ENCODE assay signal across 2 cellular contexts in the genomic region with DNA sequence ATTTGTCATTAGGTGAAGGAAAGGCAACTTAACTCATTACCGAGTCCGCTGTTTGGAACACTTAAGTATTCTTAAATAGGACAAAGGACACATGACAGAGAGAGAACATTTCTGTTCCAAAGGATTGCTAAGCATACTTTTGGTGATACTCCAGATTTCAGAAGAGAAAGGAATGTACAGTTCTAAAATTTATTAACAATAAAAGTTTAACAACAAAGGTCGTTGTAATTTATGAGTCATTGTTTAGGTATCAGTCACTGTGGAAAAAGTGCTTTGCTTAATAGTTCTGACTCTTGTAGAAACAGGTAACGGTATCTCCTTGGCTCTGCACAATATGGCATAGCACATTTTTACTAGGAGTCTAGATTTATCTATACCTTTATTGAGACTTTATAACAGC.
A peak's percentile ranks its signal among the peaks of the same experiment; 100 is the strongest.
TF ChIP-seq lines count a peak whose summit lies in the region.

No MANE protein-coding gene starts in this region.

TF ChIP-seq in endothelial cell of umbilical vein, 7 proteins besides CTCF, POLR2A, EP300 and RAD21:
- no peak for TF ChIP-seq POLR2AphosphoS5 (IDR thresholded peaks at IDR 0.05; ENCODE audit: insufficient read depth, low read depth, low read length)
- TF ChIP-seq JUN (IDR thresholded peaks at IDR 0.05; ENCODE audit: borderline replicate concordance, insufficient read depth, insufficient read length, low read depth) = peak; percentile 26

TF ChIP-seq in WTC11, 78 proteins besides CTCF, POLR2A, EP300 and RAD21:
- TF ChIP-seq EMX1 (CRISPR knock-in tag; IDR thresholded peaks at IDR 0.05) = no peak
- TF ChIP-seq, protein P1, sequence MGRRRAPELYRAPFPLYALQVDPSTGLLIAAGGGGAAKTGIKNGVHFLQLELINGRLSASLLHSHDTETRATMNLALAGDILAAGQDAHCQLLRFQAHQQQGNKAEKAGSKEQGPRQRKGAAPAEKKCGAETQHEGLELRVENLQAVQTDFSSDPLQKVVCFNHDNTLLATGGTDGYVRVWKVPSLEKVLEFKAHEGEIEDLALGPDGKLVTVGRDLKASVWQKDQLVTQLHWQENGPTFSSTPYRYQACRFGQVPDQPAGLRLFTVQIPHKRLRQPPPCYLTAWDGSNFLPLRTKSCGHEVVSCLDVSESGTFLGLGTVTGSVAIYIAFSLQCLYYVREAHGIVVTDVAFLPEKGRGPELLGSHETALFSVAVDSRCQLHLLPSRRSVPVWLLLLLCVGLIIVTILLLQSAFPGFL (CRISPR knock-in tag; IDR thresholded peaks at IDR 0.05; ENCODE audit: borderline replicate concordance) = no peak
- no peak for TF ChIP-seq ATF1 (CRISPR knock-in tag; IDR thresholded peaks at IDR 0.05)
- TF ChIP-seq, protein P2, sequence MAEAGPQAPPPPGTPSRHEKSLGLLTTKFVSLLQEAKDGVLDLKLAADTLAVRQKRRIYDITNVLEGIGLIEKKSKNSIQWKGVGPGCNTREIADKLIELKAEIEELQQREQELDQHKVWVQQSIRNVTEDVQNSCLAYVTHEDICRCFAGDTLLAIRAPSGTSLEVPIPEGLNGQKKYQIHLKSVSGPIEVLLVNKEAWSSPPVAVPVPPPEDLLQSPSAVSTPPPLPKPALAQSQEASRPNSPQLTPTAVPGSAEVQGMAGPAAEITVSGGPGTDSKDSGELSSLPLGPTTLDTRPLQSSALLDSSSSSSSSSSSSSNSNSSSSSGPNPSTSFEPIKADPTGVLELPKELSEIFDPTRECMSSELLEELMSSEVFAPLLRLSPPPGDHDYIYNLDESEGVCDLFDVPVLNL (CRISPR knock-in tag; IDR thresholded peaks at IDR 0.05; ENCODE audit: borderline replicate concordance, low read depth) = no peak
- no peak for TF ChIP-seq TP53 (CRISPR knock-in tag; IDR thresholded peaks at IDR 0.05)
- TF ChIP-seq, protein P3, sequence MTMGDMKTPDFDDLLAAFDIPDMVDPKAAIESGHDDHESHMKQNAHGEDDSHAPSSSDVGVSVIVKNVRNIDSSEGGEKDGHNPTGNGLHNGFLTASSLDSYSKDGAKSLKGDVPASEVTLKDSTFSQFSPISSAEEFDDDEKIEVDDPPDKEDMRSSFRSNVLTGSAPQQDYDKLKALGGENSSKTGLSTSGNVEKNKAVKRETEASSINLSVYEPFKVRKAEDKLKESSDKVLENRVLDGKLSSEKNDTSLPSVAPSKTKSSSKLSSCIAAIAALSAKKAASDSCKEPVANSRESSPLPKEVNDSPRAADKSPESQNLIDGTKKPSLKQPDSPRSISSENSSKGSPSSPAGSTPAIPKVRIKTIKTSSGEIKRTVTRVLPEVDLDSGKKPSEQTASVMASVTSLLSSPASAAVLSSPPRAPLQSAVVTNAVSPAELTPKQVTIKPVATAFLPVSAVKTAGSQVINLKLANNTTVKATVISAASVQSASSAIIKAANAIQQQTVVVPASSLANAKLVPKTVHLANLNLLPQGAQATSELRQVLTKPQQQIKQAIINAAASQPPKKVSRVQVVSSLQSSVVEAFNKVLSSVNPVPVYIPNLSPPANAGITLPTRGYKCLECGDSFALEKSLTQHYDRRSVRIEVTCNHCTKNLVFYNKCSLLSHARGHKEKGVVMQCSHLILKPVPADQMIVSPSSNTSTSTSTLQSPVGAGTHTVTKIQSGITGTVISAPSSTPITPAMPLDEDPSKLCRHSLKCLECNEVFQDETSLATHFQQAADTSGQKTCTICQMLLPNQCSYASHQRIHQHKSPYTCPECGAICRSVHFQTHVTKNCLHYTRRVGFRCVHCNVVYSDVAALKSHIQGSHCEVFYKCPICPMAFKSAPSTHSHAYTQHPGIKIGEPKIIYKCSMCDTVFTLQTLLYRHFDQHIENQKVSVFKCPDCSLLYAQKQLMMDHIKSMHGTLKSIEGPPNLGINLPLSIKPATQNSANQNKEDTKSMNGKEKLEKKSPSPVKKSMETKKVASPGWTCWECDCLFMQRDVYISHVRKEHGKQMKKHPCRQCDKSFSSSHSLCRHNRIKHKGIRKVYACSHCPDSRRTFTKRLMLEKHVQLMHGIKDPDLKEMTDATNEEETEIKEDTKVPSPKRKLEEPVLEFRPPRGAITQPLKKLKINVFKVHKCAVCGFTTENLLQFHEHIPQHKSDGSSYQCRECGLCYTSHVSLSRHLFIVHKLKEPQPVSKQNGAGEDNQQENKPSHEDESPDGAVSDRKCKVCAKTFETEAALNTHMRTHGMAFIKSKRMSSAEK (CRISPR knock-in tag; IDR thresholded peaks at IDR 0.05; ENCODE audit: borderline replicate concordance) = no peak
- TF ChIP-seq, protein P4, sequence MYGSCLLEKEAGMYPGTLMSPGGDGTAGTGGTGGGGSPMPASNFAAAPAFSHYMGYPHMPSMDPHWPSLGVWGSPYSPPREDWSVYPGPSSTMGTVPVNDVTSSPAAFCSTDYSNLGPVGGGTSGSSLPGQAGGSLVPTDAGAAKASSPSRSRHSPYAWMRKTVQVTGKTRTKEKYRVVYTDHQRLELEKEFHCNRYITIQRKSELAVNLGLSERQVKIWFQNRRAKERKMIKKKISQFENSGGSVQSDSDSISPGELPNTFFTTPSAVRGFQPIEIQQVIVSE (CRISPR knock-in tag; IDR thresholded peaks at IDR 0.05; ENCODE audit: borderline replicate concordance) = no peak
- no peak for TF ChIP-seq GRHL2 (CRISPR knock-in tag; IDR thresholded peaks at IDR 0.05; ENCODE audit: insufficient replicate concordance, severe bottlenecking)
- TF ChIP-seq, protein P5, sequence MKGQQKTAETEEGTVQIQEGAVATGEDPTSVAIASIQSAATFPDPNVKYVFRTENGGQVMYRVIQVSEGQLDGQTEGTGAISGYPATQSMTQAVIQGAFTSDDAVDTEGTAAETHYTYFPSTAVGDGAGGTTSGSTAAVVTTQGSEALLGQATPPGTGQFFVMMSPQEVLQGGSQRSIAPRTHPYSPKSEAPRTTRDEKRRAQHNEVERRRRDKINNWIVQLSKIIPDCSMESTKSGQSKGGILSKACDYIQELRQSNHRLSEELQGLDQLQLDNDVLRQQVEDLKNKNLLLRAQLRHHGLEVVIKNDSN (CRISPR knock-in tag; IDR thresholded peaks at IDR 0.05) = no peak
- no peak for TF ChIP-seq IRF2 (CRISPR knock-in tag; IDR thresholded peaks at IDR 0.05; ENCODE audit: borderline replicate concordance, low read depth)
- TF ChIP-seq ESRRA (CRISPR knock-in tag; IDR thresholded peaks at IDR 0.05; ENCODE audit: borderline replicate concordance) = no peak
- no peak for TF ChIP-seq OVOL2 (CRISPR knock-in tag; IDR thresholded peaks at IDR 0.05; ENCODE audit: borderline replicate concordance)
- TF ChIP-seq ZNF671 (CRISPR knock-in tag; IDR thresholded peaks at IDR 0.05) = no peak
- TF ChIP-seq, protein P6, sequence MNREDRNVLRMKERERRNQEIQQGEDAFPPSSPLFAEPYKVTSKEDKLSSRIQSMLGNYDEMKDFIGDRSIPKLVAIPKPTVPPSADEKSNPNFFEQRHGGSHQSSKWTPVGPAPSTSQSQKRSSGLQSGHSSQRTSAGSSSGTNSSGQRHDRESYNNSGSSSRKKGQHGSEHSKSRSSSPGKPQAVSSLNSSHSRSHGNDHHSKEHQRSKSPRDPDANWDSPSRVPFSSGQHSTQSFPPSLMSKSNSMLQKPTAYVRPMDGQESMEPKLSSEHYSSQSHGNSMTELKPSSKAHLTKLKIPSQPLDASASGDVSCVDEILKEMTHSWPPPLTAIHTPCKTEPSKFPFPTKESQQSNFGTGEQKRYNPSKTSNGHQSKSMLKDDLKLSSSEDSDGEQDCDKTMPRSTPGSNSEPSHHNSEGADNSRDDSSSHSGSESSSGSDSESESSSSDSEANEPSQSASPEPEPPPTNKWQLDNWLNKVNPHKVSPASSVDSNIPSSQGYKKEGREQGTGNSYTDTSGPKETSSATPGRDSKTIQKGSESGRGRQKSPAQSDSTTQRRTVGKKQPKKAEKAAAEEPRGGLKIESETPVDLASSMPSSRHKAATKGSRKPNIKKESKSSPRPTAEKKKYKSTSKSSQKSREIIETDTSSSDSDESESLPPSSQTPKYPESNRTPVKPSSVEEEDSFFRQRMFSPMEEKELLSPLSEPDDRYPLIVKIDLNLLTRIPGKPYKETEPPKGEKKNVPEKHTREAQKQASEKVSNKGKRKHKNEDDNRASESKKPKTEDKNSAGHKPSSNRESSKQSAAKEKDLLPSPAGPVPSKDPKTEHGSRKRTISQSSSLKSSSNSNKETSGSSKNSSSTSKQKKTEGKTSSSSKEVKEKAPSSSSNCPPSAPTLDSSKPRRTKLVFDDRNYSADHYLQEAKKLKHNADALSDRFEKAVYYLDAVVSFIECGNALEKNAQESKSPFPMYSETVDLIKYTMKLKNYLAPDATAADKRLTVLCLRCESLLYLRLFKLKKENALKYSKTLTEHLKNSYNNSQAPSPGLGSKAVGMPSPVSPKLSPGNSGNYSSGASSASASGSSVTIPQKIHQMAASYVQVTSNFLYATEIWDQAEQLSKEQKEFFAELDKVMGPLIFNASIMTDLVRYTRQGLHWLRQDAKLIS (CRISPR knock-in tag; IDR thresholded peaks at IDR 0.05; ENCODE audit: borderline replicate concordance) = no peak
- TF ChIP-seq MXD4 (CRISPR knock-in tag; IDR thresholded peaks at IDR 0.05; ENCODE audit: borderline replicate concordance) = no peak
- TF ChIP-seq HMGA2 (CRISPR knock-in tag; IDR thresholded peaks at IDR 0.05) = no peak
- TF ChIP-seq, protein P7, sequence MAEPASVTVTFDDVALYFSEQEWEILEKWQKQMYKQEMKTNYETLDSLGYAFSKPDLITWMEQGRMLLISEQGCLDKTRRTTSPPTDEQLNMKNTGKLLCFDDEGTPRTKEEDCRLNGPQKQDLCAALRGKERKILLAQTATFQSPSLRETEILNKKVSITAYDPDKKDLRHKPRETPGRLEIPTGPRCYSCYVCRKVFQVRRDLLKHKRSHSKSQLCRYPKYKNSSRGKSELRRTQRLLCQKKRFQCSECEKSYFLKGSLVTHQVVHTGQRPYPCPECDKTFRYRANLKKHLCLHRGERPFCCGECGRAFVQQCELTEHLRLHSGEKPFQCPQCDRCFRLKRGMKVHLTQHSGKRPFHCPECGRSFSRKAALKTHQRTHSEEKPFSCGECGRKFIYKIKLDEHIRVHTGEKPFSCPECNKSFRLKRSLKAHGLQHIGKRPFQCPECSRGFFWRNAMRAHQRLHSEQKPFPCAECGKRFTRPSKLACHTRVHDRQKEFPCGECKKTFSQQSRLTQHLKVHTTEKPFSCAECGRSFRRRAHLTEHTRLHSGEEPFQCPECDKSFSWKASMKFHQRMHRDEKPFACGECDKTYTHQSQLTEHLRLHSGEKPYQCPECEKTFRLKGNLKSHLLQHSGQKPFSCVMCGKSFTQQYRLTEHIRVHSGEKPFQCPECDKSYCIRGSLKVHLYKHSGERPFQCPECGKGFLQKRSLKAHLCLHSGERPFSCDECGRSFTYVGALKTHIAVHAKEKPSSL (CRISPR knock-in tag; conservative IDR thresholded peaks at IDR 0.05) = no peak
- no peak for TF ChIP-seq RELA (CRISPR knock-in tag; IDR thresholded peaks at IDR 0.05; ENCODE audit: borderline replicate concordance)
- no peak for TF ChIP-seq ZNF219 (CRISPR knock-in tag; IDR thresholded peaks at IDR 0.05; ENCODE audit: borderline replicate concordance)
- TF ChIP-seq, protein P8, sequence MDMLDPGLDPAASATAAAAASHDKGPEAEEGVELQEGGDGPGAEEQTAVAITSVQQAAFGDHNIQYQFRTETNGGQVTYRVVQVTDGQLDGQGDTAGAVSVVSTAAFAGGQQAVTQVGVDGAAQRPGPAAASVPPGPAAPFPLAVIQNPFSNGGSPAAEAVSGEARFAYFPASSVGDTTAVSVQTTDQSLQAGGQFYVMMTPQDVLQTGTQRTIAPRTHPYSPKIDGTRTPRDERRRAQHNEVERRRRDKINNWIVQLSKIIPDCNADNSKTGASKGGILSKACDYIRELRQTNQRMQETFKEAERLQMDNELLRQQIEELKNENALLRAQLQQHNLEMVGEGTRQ (CRISPR knock-in tag; IDR thresholded peaks at IDR 0.05) = no peak
